ENCODE assay signal across 23 cellular contexts in genomic region chr10:2460846-2461245, GRCh38.
"Had no signal": no experiment of that assay in that cellular context is flagged by ENCODE, and none has a peak within 500 bp of the region (broad histone marks: within the 10 kb centered on the region; RNA-seq: fewer than 3 reads in every experiment).

No MANE protein-coding gene starts in this region.

- H3K9me3 ChIP-seq: SJCRH30 had no signal

- H3K4me3 ChIP-seq: SJCRH30 had no signal

- DNase-seq: activated CD4-positive, alpha-beta T cell treated with anti-CD3 and anti-CD28 coated beads, Interleukin-2, amount 10 ng/mL, durations not matched to agents 24 days and 14 days; activated CD4-positive, alpha-beta T cell treated with anti-CD3 and anti-CD28 coated beads, Interleukin-2, amount 50 U/mL, for 4 hours; activated CD8-positive, alpha-beta T cell treated with anti-CD3 and anti-CD28 coated beads, Interleukin-2, amount 10 ng/mL, durations not matched to agents 7 days and 5 days; activated gamma-delta T cell; activated naive CD4-positive, alpha-beta T cell treated with Interleukin-2 at 50 U/mL for 16 hours; activated naive CD8-positive, alpha-beta T cell treated with anti-CD3 and anti-CD28 coated beads, Interleukin-2, amount 10 ng/mL, durations not matched to agents 7 days and 5 days; activated T-cell treated with anti-CD3 and anti-CD28 coated beads, Interleukin-2, amount 50 U/mL, for 24 hours; central memory CD4-positive, alpha-beta T cell; NCI-H1048; NCI-H1105 treated with DMSO at 0.1 percent for 48 hours; NCI-H1436; NCI-H187; NCI-H2029 treated with DMSO at 0.1 percent for 48 hours; NCI-H2107; NCI-H2171; NCI-H510A; NCI-H526; NCI-H748 treated with DMSO at 0.1 percent for 48 hours; NK-92 treated with Interleukin-12 subunit alpha and Interleukin-12 subunit beta, amount 100 ng/mL, for 24 hours; SHP77; SJCRH30; SK-N-SH had no signal

- H3K4me2 ChIP-seq: KMS-11, SK-N-SH had no signal

- H3K4me1 ChIP-seq: SJCRH30 had no signal

- H3K36me3 ChIP-seq: SJCRH30 had no signal

- H3K27me3 ChIP-seq: SJCRH30 had no signal

- H3K9ac ChIP-seq: KMS-11, SK-N-SH had no signal

- H3K27ac ChIP-seq: KMS-11, SJCRH30 had no signal
